In the genomic region with DNA sequence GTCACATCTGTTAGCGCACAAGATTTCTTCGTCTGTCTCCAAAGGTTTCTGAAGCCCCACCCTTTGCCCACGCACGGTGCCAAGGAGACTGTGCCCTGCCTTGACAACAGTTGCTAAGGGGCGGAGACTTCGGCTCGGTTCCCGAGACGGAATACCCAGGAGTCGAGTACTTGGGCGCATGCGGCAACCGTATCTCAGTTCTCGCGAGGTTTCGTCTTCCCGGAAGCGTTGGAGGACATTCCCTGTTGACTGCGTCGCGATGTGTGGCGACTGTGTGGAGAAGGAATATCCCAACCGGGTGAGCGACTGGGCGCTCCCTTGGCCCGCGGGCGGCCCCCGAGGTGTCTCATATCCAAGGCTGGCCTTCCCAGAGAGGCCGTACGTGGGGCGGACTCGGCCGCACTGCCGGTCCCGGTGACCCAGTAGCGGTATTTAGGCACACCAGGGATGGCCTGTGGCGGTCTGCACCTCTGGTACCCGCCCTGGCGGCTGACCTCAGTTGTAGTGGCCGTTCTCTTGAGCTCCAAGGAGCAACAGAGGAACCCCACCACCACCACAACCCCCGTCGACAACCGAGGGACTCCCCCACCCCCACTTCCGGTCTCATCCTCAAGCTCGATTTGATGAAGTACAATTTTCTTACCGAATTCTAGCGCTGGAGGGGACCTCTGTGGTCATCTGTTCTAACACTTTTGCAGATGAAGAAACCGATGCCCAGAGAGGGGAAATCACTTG, we compare ENCODE assay signal across 8 cellular contexts.
DNase-seq lines count a peak whose midpoint lies in the region; ATAC-seq and TF ChIP-seq lines count a peak whose summit lies in the region.

Gene CHURC1, plus strand, starts transcription at position 219 of the 735 bp plus-strand sequence. Its CDS starts 41 bp downstream, at position 260.

- H3K79me2 ChIP-seq in MM.1S (ENCODE audit: low read length) = peaks cover 50% of the 10 kb centered on the region

- H3K9me3 Mint-ChIP-seq in nephron progenitor cell = no peaks in the 10 kb centered on the region
- H3K9me3 Mint-ChIP-seq in stimulated activated naive CD8-positive, alpha-beta T cell treated with anti-CD3 and anti-CD28 coated beads, Interleukin-15, amount 100 ng/mL, for 72 hours = no peaks in the 10 kb centered on the region

- H3K4me1 Mint-ChIP-seq in nephron progenitor cell = peaks cover 22% of the 10 kb centered on the region
- H3K4me1 Mint-ChIP-seq in stimulated activated naive CD8-positive, alpha-beta T cell treated with anti-CD3 and anti-CD28 coated beads, Interleukin-15, amount 100 ng/mL, for 72 hours = peaks cover 56% of the 10 kb centered on the region

- peak within 1 kb of the TSS; percentile 74 for H2AFZ ChIP-seq in MM.1S (ENCODE audit: low read length)

- H3K36me3 Mint-ChIP-seq in nephron progenitor cell (ENCODE audit: low read depth) = peaks cover 14% of the 10 kb centered on the region

- H3K27me3 ChIP-seq in HAP-1 (ENCODE audit: low read depth) (no peaks in the 10 kb centered on the region), MM.1S (replicated peaks; ENCODE audit: insufficient read depth, low read length) (no peaks in the 10 kb centered on the region)

- H3K4me3 Mint-ChIP-seq in nephron progenitor cell = peak within 1 kb of the TSS; percentile 90
- peak within 1 kb of the TSS; percentile 86 to 95 for H3K4me3 Mint-ChIP-seq in stimulated activated naive CD8-positive, alpha-beta T cell treated with anti-CD3 and anti-CD28 coated beads, Interleukin-15, amount 100 ng/mL, for 72 hours

- in situ Hi-C loops in HAP-1 (cut with MboI; ENCODE audit: low sequenced_read_pairs) = no loop called here

- H4K20me1 ChIP-seq in MM.1S (ENCODE audit: insufficient read depth, low read length) = no peaks in the 10 kb centered on the region

- H3K9me2 ChIP-seq in MM.1S (replicated peaks; ENCODE audit: insufficient read depth, low read length) = no peaks in the 10 kb centered on the region

- DNase-seq in HAP-1 (ENCODE audit: low spot score in 2 of 2) = peak; percentile 88 to 100
- DNase-seq in MM.1S = peak; percentile 92
- peak; percentile 73 for DNase-seq in SIG-M5 (lab: John Stamatoyannopoulos, UW)
- peak; percentile 58 for DNase-seq in activated gamma-delta T cell (lab: John Stamatoyannopoulos, UW)
- peak; percentile 97 for DNase-seq in fibroblast of the conjunctiva (ENCODE audit: low read depth)
- peak; percentile 97 for DNase-seq in nephron progenitor cell
- DNase-seq in stimulated activated naive CD8-positive, alpha-beta T cell treated with anti-CD3 and anti-CD28 coated beads, Interleukin-15, amount 100 ng/mL, for 72 hours = peak; percentile 88 to 95

- H3K4me1 ChIP-seq in ES-I3 (ENCODE audit: insufficient read depth, low read length) (peaks cover 4% of the 10 kb centered on the region; the same call in 1 of the 2 replicates), HAP-1 (peaks cover 16% of the 10 kb centered on the region), MM.1S (ENCODE audit: low read length) (peaks cover 10% of the 10 kb centered on the region; the same call in 1 of the 2 replicates)

- H3K27ac Mint-ChIP-seq in nephron progenitor cell = peak within 1 kb of the TSS; percentile 90
- H3K27ac Mint-ChIP-seq in stimulated activated naive CD8-positive, alpha-beta T cell treated with anti-CD3 and anti-CD28 coated beads, Interleukin-15, amount 100 ng/mL, for 72 hours = peak within 1 kb of the TSS; percentile 98 to 99

- H3K4me2 ChIP-seq in MM.1S (ENCODE audit: low read depth, low read length) = peak within 1 kb of the TSS; percentile 77

- no peaks in the 10 kb centered on the region for H3F3A ChIP-seq in MM.1S (ENCODE audit: insufficient read depth, low read length)

- no peak for TF ChIP-seq CTCF in MM.1S (IDR thresholded peaks at IDR 0.05; ENCODE audit: low read length)
- TF ChIP-seq CTCF in nephron progenitor cell (IDR thresholded peaks at IDR 0.05) = no peak

- H3K27me3 Mint-ChIP-seq in nephron progenitor cell (ENCODE audit: low read depth, poor library complexity) = peaks cover 10% of the 10 kb centered on the region
- H3K27me3 Mint-ChIP-seq in stimulated activated naive CD8-positive, alpha-beta T cell treated with anti-CD3 and anti-CD28 coated beads, Interleukin-15, amount 100 ng/mL, for 72 hours = no peaks in the 10 kb centered on the region

- H3K36me3 ChIP-seq in ES-I3 (ENCODE audit: insufficient read depth, low read length) = no peaks in the 10 kb centered on the region
- no peaks in the 10 kb centered on the region for H3K36me3 ChIP-seq in HAP-1 (replicated peaks)
- no peaks in the 10 kb centered on the region for H3K36me3 ChIP-seq in MM.1S (replicated peaks; ENCODE audit: insufficient read depth, low read length)

- peak; percentile 94 for ATAC-seq in stimulated activated naive CD8-positive, alpha-beta T cell treated with anti-CD3 and anti-CD28 coated beads, Interleukin-15, amount 100 ng/mL, for 72 hours

- H3K4me3 ChIP-seq in HAP-1 (peak within 1 kb of the TSS; percentile 90), MM.1S (ENCODE audit: low read length) (peak within 1 kb of the TSS; percentile 86)

- peak within 1 kb of the TSS; percentile 54 for H3K27ac ChIP-seq in MM.1S (ENCODE audit: low read length)

- H3K9me3 ChIP-seq in ES-I3 (ENCODE audit: control insufficient read depth, insufficient read depth, low read length) (no peaks in the 10 kb centered on the region), HAP-1 (no peaks in the 10 kb centered on the region), MM.1S (replicated peaks; ENCODE audit: insufficient read depth, low read length) (no peaks in the 10 kb centered on the region)

- peak within 1 kb of the TSS; percentile 80 for H3K9ac ChIP-seq in ES-I3 (ENCODE audit: low read depth, low read length)
- H3K9ac ChIP-seq in MM.1S (ENCODE audit: low read length) = peak within 1 kb of the TSS; percentile 91

Comparison
In these comparisons a context has a peak if more than half of its experiments do, and no peak if none do; other contexts are left out.
1. Peak in every context shown above with its lines: DNase-seq, ATAC-seq, H3K4me3 ChIP-seq and H3K27ac ChIP-seq.